In the genomic region with DNA sequence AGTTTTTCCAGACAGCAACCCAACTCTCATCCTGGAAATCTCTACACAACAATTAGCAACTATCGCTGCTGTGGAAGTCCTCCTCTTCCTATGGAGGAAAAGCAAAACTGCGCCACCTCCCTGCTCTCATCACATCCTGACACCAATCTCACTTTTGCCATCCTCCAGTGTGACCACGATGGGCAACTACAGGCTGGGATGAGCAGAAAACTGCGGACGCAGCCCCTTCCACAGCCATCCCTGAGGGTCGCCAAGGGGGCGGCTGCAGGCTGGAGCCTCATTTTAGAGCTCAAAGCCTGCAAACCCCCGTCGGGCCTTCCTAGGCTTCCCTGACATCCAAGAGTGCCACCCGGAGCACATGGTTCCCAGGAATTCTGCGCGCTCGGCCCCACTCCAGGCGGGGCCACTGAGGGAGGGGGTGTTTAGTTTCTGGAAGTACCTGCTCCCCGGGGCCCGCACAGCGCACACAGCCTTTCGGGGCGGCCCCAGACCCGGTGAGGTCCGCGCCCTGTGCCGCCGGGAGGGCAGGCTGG, we compare ENCODE assay signal across 8 cellular contexts. TPM values are rescaled to one million over a fixed set of nuclear protein-coding genes. Genes with fewer than 3 reads are reported as not detected.
A peak's percentile ranks its signal among the peaks of the same experiment; 100 is the strongest.
DNase-seq lines count a peak whose midpoint lies in the region; ATAC-seq and TF ChIP-seq lines count a peak whose summit lies in the region.

No MANE protein-coding gene starts in this region.

- peaks cover 3% of the 10 kb centered on the region for H3K36me3 Mint-ChIP-seq in T-helper 17 cell (ENCODE audit: low read depth)

- TF ChIP-seq POLR2A in gastroesophageal sphincter (IDR thresholded peaks at IDR 0.05) = no peak

- TF ChIP-seq EP300 in gastroesophageal sphincter (IDR thresholded peaks at IDR 0.05) = no peak

- no peaks in the 10 kb centered on the region for H3F3A ChIP-seq in GM23248 (ENCODE audit: insufficient read depth)

- peaks cover 10% of the 10 kb centered on the region for H3K4me1 Mint-ChIP-seq in T-helper 17 cell

- H3K9me3 ChIP-seq in BLaER1 treated with 17β-estradiol and CSF1 and Interleukin-3, amounts not matched to agents 10 nM and 100 nM (replicated peaks in 1 of 11) = peaks cover 0 to 5% (median 0%) of the 10 kb centered on the region in 11 experiments; a peak in 1 of 22 replicates
- H3K9me3 ChIP-seq in GM23248 (ENCODE audit: low read depth) = no peaks in the 10 kb centered on the region
- H3K9me3 ChIP-seq in T-helper 17 cell (ENCODE audit: control insufficient read depth, low read length, poor library complexity, severe bottlenecking) = no peaks in the 10 kb centered on the region
- H3K9me3 ChIP-seq in psoas muscle = no peaks in the 10 kb centered on the region
- H3K9me3 ChIP-seq in gastroesophageal sphincter = no peaks in the 10 kb centered on the region

- H3K4me2 ChIP-seq in BLaER1 treated with 17β-estradiol and CSF1 and Interleukin-3, amounts not matched to agents 10 nM and 100 nM = peak overlapping the region; percentile 95 to 100 (median 97)
- peak overlapping the region; percentile 61 for H3K4me2 ChIP-seq in GM23248 (ENCODE audit: unreplicated experiment)

- TF ChIP-seq CTCF in fibroblast of the aortic adventitia (IDR thresholded peaks at IDR 0.05; ENCODE audit: insufficient read depth, low read length) = peak; percentile 18
- no peak for TF ChIP-seq CTCF in psoas muscle (IDR thresholded peaks at IDR 0.05)
- no peak for TF ChIP-seq CTCF in gastroesophageal sphincter (IDR thresholded peaks at IDR 0.05)

- DNase-seq in GM23248 = peak; percentile 68
- no peak for DNase-seq in T-helper 17 cell
- DNase-seq in fibroblast of the aortic adventitia (ENCODE audit: low read depth) = peak; percentile 47
- DNase-seq in psoas muscle = peak in 1 of 2 donors; percentile 52
- no peak for DNase-seq in activated CD8-positive, alpha-beta memory T cell treated with anti-CD3 and anti-CD28 coated beads, Interleukin-2, amount 50 U/mL, for 48 hours

- H3K27me3 ChIP-seq in BLaER1 treated with 17β-estradiol and CSF1 and Interleukin-3, amounts not matched to agents 10 nM and 100 nM = peaks cover 10 to 18% (median 13%) of the 10 kb centered on the region in 11 experiments; a peak in 16 of 22 replicates
- H3K27me3 ChIP-seq in GM23248 (replicated peaks; ENCODE audit: insufficient read depth) = no peaks in the 10 kb centered on the region
- H3K27me3 ChIP-seq in psoas muscle (ENCODE audit: insufficient read depth in 3 of 3, low read length in 2 of 3) = peaks cover 0 to 5% (median 0%) of the 10 kb centered on the region in 3 donors
- no peaks in the 10 kb centered on the region for H3K27me3 ChIP-seq in gastroesophageal sphincter

- H3K4me3 Mint-ChIP-seq in T-helper 17 cell = peak overlapping the region; percentile 79

- peaks cover 13 to 28% (median 21%) of the 10 kb centered on the region in 11 experiments for H3K36me3 ChIP-seq in BLaER1 treated with 17β-estradiol and CSF1 and Interleukin-3, amounts not matched to agents 10 nM and 100 nM
- H3K36me3 ChIP-seq in GM23248 (ENCODE audit: low read depth) = peaks cover 10% of the 10 kb centered on the region; the same call in 1 of the 2 replicates
- H3K36me3 ChIP-seq in psoas muscle (ENCODE audit: insufficient read depth in 1 of 2, low read depth in 1 of 2) = peaks cover 0 to 20% of the 10 kb centered on the region in 2 donors
- peaks cover 0 to 26% of the 10 kb centered on the region in 2 donors for H3K36me3 ChIP-seq in gastroesophageal sphincter

- peaks cover 51% of the 10 kb centered on the region for H3K79me2 ChIP-seq in GM23248 (ENCODE audit: insufficient read depth)

- H3K4me3 ChIP-seq in BLaER1 treated with 17β-estradiol and CSF1 and Interleukin-3, amounts not matched to agents 10 nM and 100 nM = peak overlapping the region; percentile 72 to 84 (median 75)
- H3K4me3 ChIP-seq in GM23248 = peak overlapping the region; percentile 70
- H3K4me3 ChIP-seq in fibroblast of the aortic adventitia (ENCODE audit: low read depth, low read length) = peak overlapping the region; percentile 74
- H3K4me3 ChIP-seq in psoas muscle = peak overlapping the region; percentile 53
- H3K4me3 ChIP-seq in gastroesophageal sphincter = peak overlapping the region in 1 of 2 donors; percentile 56

- H3K27ac ChIP-seq in BLaER1 treated with 17β-estradiol and CSF1 and Interleukin-3, amounts not matched to agents 10 nM and 100 nM = peak overlapping the region in 9 of 11 experiments; percentile 60 to 87 (median 83); a peak in 18 of 22 replicates
- peak overlapping the region; percentile 35 for H3K27ac ChIP-seq in GM23248
- H3K27ac ChIP-seq in psoas muscle = no peak overlapping the region
- no peak overlapping the region for H3K27ac ChIP-seq in gastroesophageal sphincter

- H3K9me2 ChIP-seq in GM23248 (ENCODE audit: insufficient read depth) = no peaks in the 10 kb centered on the region

- no peaks in the 10 kb centered on the region for H3K27me3 Mint-ChIP-seq in T-helper 17 cell

- H3K27ac Mint-ChIP-seq in T-helper 17 cell = peak overlapping the region; percentile 9

- peaks cover 0 to 43% (median 27%) of the 10 kb centered on the region in 11 experiments; a peak in 18 of 22 replicates for H4K20me1 ChIP-seq in BLaER1 treated with 17β-estradiol and CSF1 and Interleukin-3, amounts not matched to agents 10 nM and 100 nM
- H4K20me1 ChIP-seq in GM23248 (ENCODE audit: insufficient read depth) = no peaks in the 10 kb centered on the region

- peak overlapping the region; percentile 76 to 91 (median 84) for H3K9ac ChIP-seq in BLaER1 treated with 17β-estradiol and CSF1 and Interleukin-3, amounts not matched to agents 10 nM and 100 nM
- H3K9ac ChIP-seq in GM23248 = peak overlapping the region; percentile 67

- in situ Hi-C loops in GM23248 (cut with MboI) = no loop called here

- no peak for ATAC-seq in T-helper 17 cell
- no peak for ATAC-seq in psoas muscle
- no peak for ATAC-seq in HG03521 (IDR thresholded peaks at IDR 0.05; ENCODE audit: unreplicated experiment)
- ATAC-seq in gastroesophageal sphincter = no peak

- intact Hi-C loops in psoas muscle (cut with DNase I) = no loop called here

- peaks cover 30 to 60% (median 56%) of the 10 kb centered on the region in 10 experiments for H3K4me1 ChIP-seq in BLaER1 treated with 17β-estradiol and CSF1 and Interleukin-3, amounts not matched to agents 10 nM and 100 nM
- H3K4me1 ChIP-seq in GM23248 (ENCODE audit: insufficient read depth) = no peaks in the 10 kb centered on the region
- peaks cover 10% of the 10 kb centered on the region for H3K4me1 ChIP-seq in psoas muscle
- peaks cover 0 to 27% (median 7%) of the 10 kb centered on the region in 3 donors for H3K4me1 ChIP-seq in gastroesophageal sphincter

- peak overlapping the region; percentile 69 for H2AFZ ChIP-seq in GM23248

- 0 to 2% methylated on average over 15 to 21 of the region's 24 CpGs for whole genome bisulfite sequencing in GM23248 (ENCODE audit: low coverage in 1 of 2, low lambda C conversion rate in 2 of 2, missing lambda C conversion rate in 2 of 2), 2 experiments
- WGBS in psoas muscle, 3 donors = 14 to 21% (median 21%) methylated on average over 23 to 24 of the region's 24 CpGs
- WGBS in gastroesophageal sphincter (ENCODE audit: low coverage in 1 of 2), 2 donors = 24 to 47% methylated on average over 2 to 5 of the region's 24 CpGs

RNA-seq across cellular contexts. Expression of a gene that starts 1.2 kb away (rescaled TPM):
- 17.5 and 18.5 TPM in 2 replicates for total RNA-seq in GM23248 (2014; rRNA removed; shearing (Covaris generic))
- polyA plus RNA-seq in GM23248 (2016; fragmentation: Nextera tagmentation; extraction: Ambion mirVana) = 1.2 and 1.7 TPM in 2 replicates
- 1 to 10 TPM; 4.4 to 5.0 TPM for total RNA-seq in T-helper 17 cell
- 23.7 and 27.9 TPM in 2 replicates for total RNA-seq in fibroblast of the aortic adventitia (ENCODE audit: low replicate concordance)
- total RNA-seq in psoas muscle = 1 to 10 TPM; 3.6 to 5.2 (median 4.1) TPM
- 1 to 10 TPM; 2.3 to 4.3 (median 2.8) TPM for polyA plus RNA-seq in psoas muscle
- 10 to 100 TPM; 12.0 to 28.9 (median 13.8) TPM for total RNA-seq in gastroesophageal sphincter

RNA-seq across cellular contexts. Expression of a gene that starts 43.6 kb away (rescaled TPM):
- total RNA-seq in GM23248 (2014; rRNA removed; shearing (Covaris generic)) = not detected in 2 replicates
- polyA plus RNA-seq in GM23248 (2016; fragmentation: Nextera tagmentation; extraction: Ambion mirVana) (0.25 TPM in 1 of 2 replicates, not detected in the other), psoas muscle (under 1 TPM; 0.51 to 0.86 (median 0.67) TPM)
- total RNA-seq in T-helper 17 cell (not detected), fibroblast of the aortic adventitia (ENCODE audit: low replicate concordance) (0.36 and 0.98 TPM in 2 replicates), psoas muscle (under 1 TPM in 3 of 4 donors, not detected in 1; 0.27 to 0.67 (median 0.40) TPM), gastroesophageal sphincter (10 to 100 TPM in 2 of 4 donors, 1 to 10 TPM in 2; 8.8 to 29.9 (median 14.3) TPM)

RNA-seq across cellular contexts. Expression of a gene that starts 55.8 kb away (rescaled TPM):
- 42.4 and 52.2 TPM in 2 replicates for total RNA-seq in GM23248 (2014; rRNA removed; shearing (Covaris generic))
- 9.7 and 9.9 TPM in 2 replicates for polyA plus RNA-seq in GM23248 (2016; fragmentation: Nextera tagmentation; extraction: Ambion mirVana)
- 10 to 100 TPM; 39.4 to 41.3 TPM for total RNA-seq in T-helper 17 cell
- total RNA-seq in fibroblast of the aortic adventitia (ENCODE audit: low replicate concordance) = 31.0 and 46.4 TPM in 2 replicates
- 10 to 100 TPM; 17.3 to 20.9 (median 19.4) TPM for total RNA-seq in psoas muscle
- 10 to 100 TPM; 11.6 to 21.6 (median 15.5) TPM for polyA plus RNA-seq in psoas muscle
- 10 to 100 TPM; 55.1 to 61.0 (median 58.9) TPM for total RNA-seq in gastroesophageal sphincter

Comparison
In these comparisons a context has a peak if more than half of its experiments do, and no peak if none do; other contexts are left out.
1. H3K27ac ChIP-seq: peak in BLaER1 treated with 17β-estradiol and CSF1 and Interleukin-3, amounts not matched to agents 10 nM and 100 nM (9 of 11) and GM23248 (single experiment); none in psoas muscle (single experiment) and gastroesophageal sphincter (0 of 4).
2. DNase-seq: peak in GM23248 (single experiment) and fibroblast of the aortic adventitia (single experiment); none in T-helper 17 cell (0 of 3) and activated CD8-positive, alpha-beta memory T cell treated with anti-CD3 and anti-CD28 coated beads, Interleukin-2, amount 50 U/mL, for 48 hours (single experiment).